In genomic region chr4:24742773-24743676, GRCh38 we compare ENCODE assay signal across 1 cellular context.
TF ChIP-seq lines count a peak whose summit lies in the region.

No MANE protein-coding gene starts in this region.

TF ChIP-seq in GM23338, 12 proteins besides CTCF, POLR2A, EP300 and RAD21 (continued from another document):
- no peak for TF ChIP-seq ZNF462 (CRISPR knock-in tag; IDR thresholded peaks at IDR 0.05)
- TF ChIP-seq, protein P1, sequence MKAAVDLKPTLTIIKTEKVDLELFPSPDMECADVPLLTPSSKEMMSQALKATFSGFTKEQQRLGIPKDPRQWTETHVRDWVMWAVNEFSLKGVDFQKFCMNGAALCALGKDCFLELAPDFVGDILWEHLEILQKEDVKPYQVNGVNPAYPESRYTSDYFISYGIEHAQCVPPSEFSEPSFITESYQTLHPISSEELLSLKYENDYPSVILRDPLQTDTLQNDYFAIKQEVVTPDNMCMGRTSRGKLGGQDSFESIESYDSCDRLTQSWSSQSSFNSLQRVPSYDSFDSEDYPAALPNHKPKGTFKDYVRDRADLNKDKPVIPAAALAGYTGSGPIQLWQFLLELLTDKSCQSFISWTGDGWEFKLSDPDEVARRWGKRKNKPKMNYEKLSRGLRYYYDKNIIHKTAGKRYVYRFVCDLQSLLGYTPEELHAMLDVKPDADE (IDR thresholded peaks at IDR 0.05) = no peak
- no peak for TF ChIP-seq POLR2AphosphoS5 (IDR thresholded peaks at IDR 0.05; ENCODE audit: low read depth)
- no peak for TF ChIP-seq ZNF114 (CRISPR knock-in tag; IDR thresholded peaks at IDR 0.05)
- TF ChIP-seq CREB1 (CRISPR knock-in tag; IDR thresholded peaks at IDR 0.05; ENCODE audit: low read depth) = no peak
- no peak for TF ChIP-seq EZH2 (IDR thresholded peaks at IDR 0.05; ENCODE audit: low read depth, unreplicated experiment)
- no peak for TF ChIP-seq JUNB (IDR thresholded peaks at IDR 0.05; ENCODE audit: unreplicated experiment)
- no peak for TF ChIP-seq REST (IDR thresholded peaks at IDR 0.05; ENCODE audit: unreplicated experiment)
- TF ChIP-seq EZH2phosphoT487 (IDR thresholded peaks at IDR 0.05; ENCODE audit: unreplicated experiment) = no peak
- TF ChIP-seq STAT1 (IDR thresholded peaks at IDR 0.05; ENCODE audit: unreplicated experiment) = no peak
